In the genomic region with DNA sequence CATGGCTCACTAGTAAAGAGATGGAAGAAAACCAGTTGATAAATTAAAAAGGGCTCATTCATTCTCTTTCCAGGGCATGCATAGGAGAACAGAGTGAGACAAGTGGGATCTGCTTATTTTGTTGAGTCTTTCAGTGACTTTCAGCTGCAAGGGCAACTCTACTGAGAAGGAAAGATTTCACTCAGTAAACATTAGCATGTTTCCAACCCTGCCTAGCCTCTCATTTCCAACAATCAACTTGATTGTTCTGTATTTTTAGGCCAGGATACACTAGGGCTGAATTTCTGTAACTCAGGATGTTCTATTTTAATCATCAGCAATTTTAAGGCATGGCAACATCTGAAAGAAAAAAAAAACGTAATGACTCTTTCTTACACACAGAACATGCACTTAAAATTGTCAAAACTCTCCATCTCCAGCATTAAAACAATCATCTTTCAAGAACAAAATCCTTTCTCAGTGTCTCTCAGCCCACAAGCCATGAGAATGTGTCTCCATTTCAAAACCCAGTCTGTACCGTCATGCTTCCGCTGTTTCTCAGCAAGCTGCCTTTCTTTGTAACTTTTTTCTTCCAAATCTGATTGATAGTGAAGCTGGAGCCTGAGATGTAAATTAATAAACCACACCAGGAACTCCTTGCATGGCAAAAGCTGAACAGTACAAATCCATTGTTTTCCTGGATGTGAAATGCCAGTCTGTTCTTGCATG, we compare ENCODE assay signal across 12 cellular contexts.
DNase-seq lines count a peak whose midpoint lies in the region; ATAC-seq lines count a peak whose summit lies in the region.
"Had no signal": no experiment of that assay in that cellular context is flagged by ENCODE, and none has a peak within 500 bp of the region (broad histone marks: within the 10 kb centered on the region; RNA-seq: fewer than 3 reads in every experiment).

No MANE protein-coding gene starts in this region.

- H3K4me1 ChIP-seq in esophagus (ENCODE audit: control insufficient read depth in 2 of 2, insufficient read depth in 2 of 2, low read length in 1 of 2): peaks cover under 1 to 3% of the 10 kb centered on the region in 2 donors

- WGBS in esophagus, 2 donors: 41 to 63% methylated on average over 3 of the region's 3 CpGs

- H3K27ac ChIP-seq in esophagus (ENCODE audit: low read depth in 2 of 2, low read length in 1 of 2): peak overlapping the region; percentile 39 to 63
- H3K27ac ChIP-seq: 22Rv1 had no signal

- ATAC-seq in GM19467 (IDR thresholded peaks at IDR 0.05; ENCODE audit: unreplicated experiment): no peak

- H3K9me3 ChIP-seq in esophagus (ENCODE audit: control insufficient read depth in 2 of 2, insufficient read depth in 1 of 2, low read depth in 1 of 2, low read length in 1 of 2): no peaks in the 10 kb centered on the region

- peaks cover 13 to 18% of the 10 kb centered on the region in 2 donors for H3K36me3 ChIP-seq in esophagus (ENCODE audit: control insufficient read depth in 2 of 2, insufficient read depth in 2 of 2, low read length in 1 of 2)

- DNase-seq in NCI-H82 (lab: John Stamatoyannopoulos, UW): peak; percentile 16
- no peak for DNase-seq in NCI-H82 treated with DMSO at 0.1 percent for 48 hours (lab: John Stamatoyannopoulos, UW; ENCODE audit: unreplicated experiment)
- DNase-seq in RPMI7951 (ENCODE audit: low read depth): peak; percentile 39
- DNase-seq in putamen (ENCODE audit: low spot score): peak; percentile 66
- DNase-seq in hepatic stellate cell (ENCODE audit: low spot score): no peak
- no peak for DNase-seq in 8988T
- DNase-seq: activated CD4-positive, CD25-positive, alpha-beta regulatory T cell treated with anti-CD3 and anti-CD28 coated beads, Interleukin-2, amount 50 U/mL, for 72 hours; NCI-H2171 treated with DMSO at 0.1 percent for 48 hours; stimulated activated CD4-positive, alpha-beta T cell treated with anti-CD3 and anti-CD28 coated beads, Interleukin-12 subunit alpha, Interleukin-12 subunit beta, amount 100 ng/mL, for 4 hours had no signal

- no peaks in the 10 kb centered on the region for H3K27me3 ChIP-seq in esophagus (ENCODE audit: control insufficient read depth in 1 of 2, insufficient read depth in 2 of 2, low read length in 2 of 2)

- no peak overlapping the region for H3K4me3 ChIP-seq in esophagus (ENCODE audit: low read depth in 1 of 2, low read length in 2 of 2)

Comparison
In these comparisons a context has a peak if more than half of its experiments do, and no peak if none do; other contexts are left out.
1. DNase-seq: peak in NCI-H82 (single experiment), RPMI7951 (single experiment) and putamen (single experiment); none in NCI-H82 treated with DMSO at 0.1 percent for 48 hours (single experiment), hepatic stellate cell (single experiment) and 8988T (single experiment).